20 cellular contexts compared by ENCODE assay signal in genomic region chr13:42381165-42381425, GRCh38.
DNase-seq lines count a peak whose midpoint lies in the region; ATAC-seq, FAIRE-seq and TF ChIP-seq lines count a peak whose summit lies in the region.
"Had no signal": no experiment of that assay in that cellular context is flagged by ENCODE, and none has a peak within 500 bp of the region (broad histone marks: within the 10 kb centered on the region; RNA-seq: fewer than 3 reads in every experiment).

No MANE protein-coding gene starts in this region.

- H3K9me2 ChIP-seq in Karpas-422 (replicated peaks; ENCODE audit: insufficient read depth, low read length): no peaks in the 10 kb centered on the region

- no peak overlapping the region for H4K8ac ChIP-seq in neuronal stem cell (ENCODE audit: low read depth, low read length)

- no peak overlapping the region for H2BK12ac ChIP-seq in neuronal stem cell (ENCODE audit: low read length)

- TF ChIP-seq CTCF in GM12865 (IDR thresholded peaks at IDR 0.05; ENCODE audit: insufficient read depth, low read depth, low read length, missing control alignments): no peak

- no peaks in the 10 kb centered on the region; the same call in 1 of the 2 replicates for H3K36me3 ChIP-seq in Karpas-422 (ENCODE audit: insufficient read depth, low read length)
- H3K36me3 ChIP-seq in neuronal stem cell (replicated peaks in 1 of 2; ENCODE audit: control insufficient read depth in 2 of 2, insufficient read depth in 2 of 2, low read length in 2 of 2): no peaks in the 10 kb centered on the region
- H3K36me3 ChIP-seq: Peyer's patch, SJSA1 had no signal

- H3K23ac ChIP-seq in neuronal stem cell (ENCODE audit: low read depth, low read length, poor library complexity): no peak overlapping the region

- no peak overlapping the region for H2BK5ac ChIP-seq in neuronal stem cell (ENCODE audit: low read length)

- H2BK15ac ChIP-seq in neuronal stem cell (ENCODE audit: low read length): no peak overlapping the region

- H3K9ac ChIP-seq in Karpas-422 (ENCODE audit: low read length) (no peak overlapping the region), neuronal stem cell (ENCODE audit: low read depth, low read length, poor library complexity) (no peak overlapping the region)

- H3K27me3 ChIP-seq in Karpas-422 (ENCODE audit: low read length) (no peaks in the 10 kb centered on the region), neuronal stem cell (ENCODE audit: control insufficient read depth in 3 of 3, insufficient read depth in 3 of 3, low read depth in 1 of 3, low read length in 3 of 3) (no peaks in the 10 kb centered on the region)
- H3K27me3 ChIP-seq: Peyer's patch, SJSA1 had no signal

- peaks cover 60% of the 10 kb centered on the region for H3K4me1 Mint-ChIP-seq in activated CD4-positive, alpha-beta T cell treated with anti-CD3 and anti-CD28 coated beads, Interleukin-2, amount 10 ng/mL, durations not matched to agents 24 days and 14 days

- H2AFZ ChIP-seq in Karpas-422 (ENCODE audit: low read length) (no peak overlapping the region), neuronal stem cell (ENCODE audit: low read length) (no peak overlapping the region)

- H3K4me3 Mint-ChIP-seq in activated CD4-positive, alpha-beta T cell treated with anti-CD3 and anti-CD28 coated beads, Interleukin-2, amount 10 ng/mL, durations not matched to agents 24 days and 14 days: no peak overlapping the region

- H3K36me3 Mint-ChIP-seq in activated CD4-positive, alpha-beta T cell treated with anti-CD3 and anti-CD28 coated beads, Interleukin-2, amount 10 ng/mL, durations not matched to agents 24 days and 14 days (ENCODE audit: low read depth): peaks cover 5% of the 10 kb centered on the region
- H3K36me3 Mint-ChIP-seq: CD4-positive, CD25-positive, alpha-beta regulatory T cell had no signal

- intact Hi-C loops in activated CD4-positive, alpha-beta T cell treated with anti-CD3 and anti-CD28 coated beads, Interleukin-2, amount 10 ng/mL, durations not matched to agents 24 days and 14 days (cut with micrococcal nuclease): no loop called here

- H3K14ac ChIP-seq in neuronal stem cell (ENCODE audit: low read length): no peak overlapping the region

- H3K4me3 ChIP-seq in GM12865 (ENCODE audit: low read depth, low read length): peak overlapping the region; percentile 35; the same call in 1 of the 2 replicates
- H3K4me3 ChIP-seq in Karpas-422 (ENCODE audit: low read length): peak overlapping the region; percentile 41; the same call in 1 of the 2 replicates
- H3K4me3 ChIP-seq in neuronal stem cell (ENCODE audit: low read length in 2 of 2): peak overlapping the region in 1 of 2 donors; percentile 40
- H3K4me3 ChIP-seq: Peyer's patch, SJSA1 had no signal

- H4K91ac ChIP-seq in neuronal stem cell (ENCODE audit: low read depth, low read length, poor library complexity): no peak overlapping the region

- no peak overlapping the region for H2BK120ac ChIP-seq in neuronal stem cell (ENCODE audit: low read depth, low read length)

- ATAC-seq in HG02763 (IDR thresholded peaks at IDR 0.05; ENCODE audit: unreplicated experiment): no peak

- H3K27me3 Mint-ChIP-seq in activated CD4-positive, alpha-beta T cell treated with anti-CD3 and anti-CD28 coated beads, Interleukin-2, amount 10 ng/mL, durations not matched to agents 24 days and 14 days: no peaks in the 10 kb centered on the region
- H3K27me3 Mint-ChIP-seq: CD4-positive, CD25-positive, alpha-beta regulatory T cell had no signal

- FAIRE-seq in frontal cortex (lab: Jason Lieb, UNC): no peak

- H3K18ac ChIP-seq in neuronal stem cell (ENCODE audit: low read length): peak overlapping the region; percentile 67

- no peaks in the 10 kb centered on the region for H3K79me1 ChIP-seq in neuronal stem cell (ENCODE audit: low read depth, low read length)

- peak overlapping the region; percentile 93 for H3K27ac ChIP-seq in Karpas-422 (ENCODE audit: low read length)
- no peak overlapping the region for H3K27ac ChIP-seq in neuronal stem cell (replicated peaks; ENCODE audit: low read length)
- H3K27ac ChIP-seq: HL-60, SJSA1 had no signal

- peak overlapping the region; percentile 84 for H3K27ac Mint-ChIP-seq in activated CD4-positive, alpha-beta T cell treated with anti-CD3 and anti-CD28 coated beads, Interleukin-2, amount 10 ng/mL, durations not matched to agents 24 days and 14 days

- H3K9me3 ChIP-seq in Karpas-422 (ENCODE audit: low read length) (peaks cover 4% of the 10 kb centered on the region), neuronal stem cell (replicated peaks in 1 of 2; ENCODE audit: control insufficient read depth in 2 of 2, insufficient read depth in 1 of 2, low read depth in 1 of 2, low read length in 2 of 2) (peaks cover 0 to 5% of the 10 kb centered on the region in 2 donors)
- H3K9me3 ChIP-seq: Peyer's patch, SJSA1 had no signal

- no CpG with 5 or more reads among the region's 4 CpGs for WGBS in neuronal stem cell (ENCODE audit: extremely low coverage in 2 of 2, insufficient read length in 2 of 2, insufficient replicate concordance in 1 of 2), 2 donors

- H3K4ac ChIP-seq in neuronal stem cell (ENCODE audit: low read length): no peak overlapping the region

- H3K4me1 ChIP-seq in Karpas-422 (ENCODE audit: low read length): peaks cover 64% of the 10 kb centered on the region
- H3K4me1 ChIP-seq in neuronal stem cell (ENCODE audit: control insufficient read depth in 2 of 2, insufficient read depth in 1 of 2, low read depth in 1 of 2, low read length in 2 of 2): no peaks in the 10 kb centered on the region
- H3K4me1 ChIP-seq: SJSA1 had no signal

- H2AK5ac ChIP-seq in neuronal stem cell (ENCODE audit: low read depth, low read length): no peak overlapping the region

- DNase-seq in activated CD4-positive, alpha-beta T cell treated with anti-CD3 and anti-CD28 coated beads, Interleukin-2, amount 10 ng/mL, durations not matched to agents 24 days and 14 days: no peak
- no peak for DNase-seq in activated CD4-positive, alpha-beta T cell treated with anti-CD3 and anti-CD28 coated beads, Interleukin-2, amount 50 U/mL, for 48 hours
- DNase-seq in GM12865 (ENCODE audit: low read depth) (no peak), Karpas-422 (no peak), neuronal stem cell (ENCODE audit: low spot score) (no peak), NCI-H526 (lab: John Stamatoyannopoulos, UW) (no peak), frontal cortex (ENCODE audit: low spot score in 2 of 2) (no peak)
- DNase-seq: 8988T; CD4-positive, CD25-positive, alpha-beta regulatory T cell; KG1; NCI-H1694; NCI-H2081; NCI-H2171; NCI-H345; NCI-H524; NCI-H82 had no signal

- peaks cover 16% of the 10 kb centered on the region for H3K9me3 Mint-ChIP-seq in activated CD4-positive, alpha-beta T cell treated with anti-CD3 and anti-CD28 coated beads, Interleukin-2, amount 10 ng/mL, durations not matched to agents 24 days and 14 days

- H3K4me2 ChIP-seq in Karpas-422 (ENCODE audit: low read depth, low read length, poor library complexity, severe bottlenecking) (peak overlapping the region; percentile 66), neuronal stem cell (ENCODE audit: insufficient read depth, low read length, poor library complexity, severe bottlenecking) (no peak overlapping the region)

- no peaks in the 10 kb centered on the region for H4K20me1 ChIP-seq in Karpas-422 (ENCODE audit: insufficient read depth, low read depth, low read length)

- no peaks in the 10 kb centered on the region for H3K79me2 ChIP-seq in Karpas-422 (ENCODE audit: low read length)
